8 cellular contexts compared by ENCODE assay signal in the genomic region with DNA sequence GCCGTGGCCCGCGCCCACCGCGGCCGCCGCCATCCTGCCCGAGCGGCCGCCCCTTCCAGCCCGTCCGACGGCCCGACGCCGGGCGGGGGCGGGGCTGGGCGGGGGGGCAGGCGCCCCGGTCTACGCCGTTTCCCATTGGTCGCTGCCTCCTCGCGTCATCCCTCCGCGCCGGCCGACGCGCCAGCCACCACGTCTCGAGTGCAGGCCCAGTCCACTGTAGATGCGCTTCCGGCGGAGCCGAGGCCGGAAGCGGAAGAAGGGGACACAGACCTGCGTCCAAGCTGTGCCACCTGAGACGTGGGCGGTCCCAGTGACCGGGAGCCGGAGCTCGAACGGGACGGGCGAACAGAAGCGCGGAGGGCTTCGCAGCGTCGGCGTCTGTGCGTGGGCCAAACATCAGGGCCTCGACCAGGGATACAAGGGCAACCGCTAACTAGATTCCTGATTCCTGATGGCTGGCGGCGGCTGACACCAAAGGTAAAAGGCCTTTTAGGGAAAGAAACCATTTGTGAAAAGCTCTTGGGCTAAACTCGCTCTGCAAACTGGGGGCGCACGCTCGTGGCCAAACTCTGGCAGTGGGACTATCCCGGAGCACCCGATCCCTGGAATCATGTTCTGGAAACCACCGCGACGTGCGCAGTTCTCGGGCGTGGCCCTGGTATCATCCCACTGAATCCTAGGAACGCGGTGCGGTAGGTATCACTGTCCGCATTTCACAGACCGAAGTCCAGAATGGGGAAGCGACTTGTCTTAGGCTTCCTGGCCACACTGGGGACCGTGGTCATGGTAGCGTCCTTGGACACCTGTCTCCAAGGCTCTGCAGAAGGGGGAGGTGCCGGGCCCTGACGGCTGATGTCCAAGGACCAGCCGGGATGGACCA.
DNase-seq lines count a peak whose midpoint lies in the region; ATAC-seq and TF ChIP-seq lines count a peak whose summit lies in the region.

Gene SLC35E1 (minus strand): TSS at position 84 of the 880 bp plus-strand sequence. CDS start 51 bp downstream, at position 33.

- H3K27me3 Mint-ChIP-seq in activated naive CD4-positive, alpha-beta T cell treated with anti-CD3 and anti-CD28 coated beads, Interleukin-2, amount 50 U/mL, for 24 hours = no peaks in the 10 kb centered on the region

- peak within 1 kb of the TSS; percentile 99 for H3K27ac Mint-ChIP-seq in activated naive CD4-positive, alpha-beta T cell treated with anti-CD3 and anti-CD28 coated beads, Interleukin-2, amount 50 U/mL, for 24 hours

- peaks cover 1% of the 10 kb centered on the region for H3K36me3 Mint-ChIP-seq in activated naive CD4-positive, alpha-beta T cell treated with anti-CD3 and anti-CD28 coated beads, Interleukin-2, amount 50 U/mL, for 24 hours

- peak within 1 kb of the TSS; percentile 97 for H3K4me3 Mint-ChIP-seq in activated naive CD4-positive, alpha-beta T cell treated with anti-CD3 and anti-CD28 coated beads, Interleukin-2, amount 50 U/mL, for 24 hours

- POLR2A ChIA-PET in GM10248 (lab: Yijun Ruan, JAX) = interaction anchor here (2.9 kb wide), 1 partner anchor 12 kb away, joined by 36 read pairs; no protein-coding TSS in a partner anchor

- DNase-seq in GM10248 (ENCODE audit: extremely low spot score) = peak; percentile 99
- peak; percentile 95 for DNase-seq in NCI-H1048 (lab: John Stamatoyannopoulos, UW)
- DNase-seq in globus pallidus (ENCODE audit: low spot score) = peak; percentile 93
- peak; percentile 33 to 96 (median 90) for DNase-seq in nucleus accumbens (lab: John Stamatoyannopoulos, UW)
- peak; percentile 97 for DNase-seq in superior temporal gyrus (ENCODE audit: extremely low spot score)

- CTCF ChIA-PET in GM10248 (lab: Yijun Ruan, JAX) = interaction anchor here (1.2 to 2.1 kb wide), 3 partner anchors 9 to 15 kb away, joined by 3 to 11 read pairs (median 5); no protein-coding TSS in a partner anchor

- TF ChIP-seq CTCF in GM10248 (IDR thresholded peaks at IDR 0.05; ENCODE audit: control extremely low read depth, extremely low read depth, low read depth, missing control alignments) = no peak

- ATAC-seq in HG02588 (IDR thresholded peaks at IDR 0.05; ENCODE audit: unreplicated experiment) (peak; percentile 78), SK-N-SH treated with all-trans-retinoic acid at 6 μM for 48 hours (peak; percentile 97)

- H3K4me1 Mint-ChIP-seq in activated naive CD4-positive, alpha-beta T cell treated with anti-CD3 and anti-CD28 coated beads, Interleukin-2, amount 50 U/mL, for 24 hours = peaks cover 55% of the 10 kb centered on the region

- no peaks in the 10 kb centered on the region for H3K9me3 Mint-ChIP-seq in activated naive CD4-positive, alpha-beta T cell treated with anti-CD3 and anti-CD28 coated beads, Interleukin-2, amount 50 U/mL, for 24 hours

TF ChIP-seq in SK-N-SH treated with all-trans-retinoic acid at 6 μM for 48 hours, 23 proteins besides CTCF, POLR2A, EP300 and RAD21:
- no peak for TF ChIP-seq ISL1 (CRISPR knock-in tag; IDR thresholded peaks at IDR 0.05)
- TF ChIP-seq GLIS3 (CRISPR knock-in tag; IDR thresholded peaks at IDR 0.05) = no peak
- TF ChIP-seq ZNF565 (CRISPR knock-in tag; conservative IDR thresholded peaks at IDR 0.05; ENCODE audit: low read depth) = no peak
- no peak for TF ChIP-seq OSR1 (CRISPR knock-in tag; IDR thresholded peaks at IDR 0.05)
- TF ChIP-seq ZFP30 (CRISPR knock-in tag; IDR thresholded peaks at IDR 0.05) = no peak
- no peak for TF ChIP-seq TCF4 (CRISPR knock-in tag; IDR thresholded peaks at IDR 0.05; ENCODE audit: borderline replicate concordance)
- no peak for TF ChIP-seq BACH2 (CRISPR knock-in tag; IDR thresholded peaks at IDR 0.05; ENCODE audit: borderline replicate concordance)
- no peak for TF ChIP-seq CSDC2 (CRISPR knock-in tag; IDR thresholded peaks at IDR 0.05)
- TF ChIP-seq CSRNP3 (CRISPR knock-in tag; IDR thresholded peaks at IDR 0.05) = no peak
- TF ChIP-seq ZC3H10 (CRISPR knock-in tag; IDR thresholded peaks at IDR 0.05) = no peak
- TF ChIP-seq RARB (CRISPR knock-in tag; IDR thresholded peaks at IDR 0.05) = no peak
- TF ChIP-seq ARNTL (CRISPR knock-in tag; IDR thresholded peaks at IDR 0.05; ENCODE audit: borderline replicate concordance, low read depth) = no peak
- no peak for TF ChIP-seq ZFP3 (CRISPR knock-in tag; IDR thresholded peaks at IDR 0.05)
- TF ChIP-seq, protein P1, sequence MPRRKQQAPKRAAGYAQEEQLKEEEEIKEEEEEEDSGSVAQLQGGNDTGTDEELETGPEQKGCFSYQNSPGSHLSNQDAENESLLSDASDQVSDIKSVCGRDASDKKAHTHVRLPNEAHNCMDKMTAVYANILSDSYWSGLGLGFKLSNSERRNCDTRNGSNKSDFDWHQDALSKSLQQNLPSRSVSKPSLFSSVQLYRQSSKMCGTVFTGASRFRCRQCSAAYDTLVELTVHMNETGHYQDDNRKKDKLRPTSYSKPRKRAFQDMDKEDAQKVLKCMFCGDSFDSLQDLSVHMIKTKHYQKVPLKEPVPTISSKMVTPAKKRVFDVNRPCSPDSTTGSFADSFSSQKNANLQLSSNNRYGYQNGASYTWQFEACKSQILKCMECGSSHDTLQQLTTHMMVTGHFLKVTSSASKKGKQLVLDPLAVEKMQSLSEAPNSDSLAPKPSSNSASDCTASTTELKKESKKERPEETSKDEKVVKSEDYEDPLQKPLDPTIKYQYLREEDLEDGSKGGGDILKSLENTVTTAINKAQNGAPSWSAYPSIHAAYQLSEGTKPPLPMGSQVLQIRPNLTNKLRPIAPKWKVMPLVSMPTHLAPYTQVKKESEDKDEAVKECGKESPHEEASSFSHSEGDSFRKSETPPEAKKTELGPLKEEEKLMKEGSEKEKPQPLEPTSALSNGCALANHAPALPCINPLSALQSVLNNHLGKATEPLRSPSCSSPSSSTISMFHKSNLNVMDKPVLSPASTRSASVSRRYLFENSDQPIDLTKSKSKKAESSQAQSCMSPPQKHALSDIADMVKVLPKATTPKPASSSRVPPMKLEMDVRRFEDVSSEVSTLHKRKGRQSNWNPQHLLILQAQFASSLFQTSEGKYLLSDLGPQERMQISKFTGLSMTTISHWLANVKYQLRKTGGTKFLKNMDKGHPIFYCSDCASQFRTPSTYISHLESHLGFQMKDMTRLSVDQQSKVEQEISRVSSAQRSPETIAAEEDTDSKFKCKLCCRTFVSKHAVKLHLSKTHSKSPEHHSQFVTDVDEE (CRISPR knock-in tag; IDR thresholded peaks at IDR 0.05) = no peak
- no peak for TF ChIP-seq PPARA (CRISPR knock-in tag; IDR thresholded peaks at IDR 0.05; ENCODE audit: borderline replicate concordance)
- no peak for TF ChIP-seq SNAI2 (CRISPR knock-in tag; IDR thresholded peaks at IDR 0.05)
- TF ChIP-seq ESRRG (CRISPR knock-in tag; IDR thresholded peaks at IDR 0.05) = no peak
- TF ChIP-seq CREB5 (CRISPR knock-in tag; IDR thresholded peaks at IDR 0.05; ENCODE audit: low read depth) = no peak
- TF ChIP-seq ZNF8 (CRISPR knock-in tag; IDR thresholded peaks at IDR 0.05) = no peak
- no peak for TF ChIP-seq PATZ1 (CRISPR knock-in tag; IDR thresholded peaks at IDR 0.05; ENCODE audit: borderline replicate concordance)

Comparison
In these comparisons a context has a peak if more than half of its experiments do, and no peak if none do; other contexts are left out.
1. Peak in every context shown above with its lines: DNase-seq and ATAC-seq.